Comparison of ENCODE assay signal across 15 cellular contexts in genomic region chr9:70561805-70562395, GRCh38.
DNase-seq lines count a peak whose midpoint lies in the region; ATAC-seq, FAIRE-seq and TF ChIP-seq lines count a peak whose summit lies in the region.
"Had no signal": no experiment of that assay in that cellular context is flagged by ENCODE, and none has a peak within 500 bp of the region (broad histone marks: within the 10 kb centered on the region; RNA-seq: fewer than 3 reads in every experiment).

No MANE protein-coding gene starts in this region.

- peaks cover 0 to 14% (median 0%) of the 10 kb centered on the region in 11 donors for H3K9me3 Mint-ChIP-seq in naive thymus-derived CD4-positive, alpha-beta T cell
- H3K9me3 Mint-ChIP-seq: memory B cell; T-helper 1 cell treated with Interleukin-12 subunit alpha and Interleukin-12 subunit beta and Interleukin-4 antibody, amounts not matched to agents 30 μg/mL and 1 μg/mL, for 36 hours had no signal

- peak; percentile 26 for ATAC-seq in Right ventricle myocardium superior (ENCODE audit: poor library complexity)
- ATAC-seq in right cardiac atrium: no peak
- ATAC-seq in naive thymus-derived CD4-positive, alpha-beta T cell: no peak
- ATAC-seq in upper lobe of left lung (ENCODE audit: low FRiP score in 2 of 2): no peak
- no peak for ATAC-seq in GM18519 (IDR thresholded peaks at IDR 0.05; ENCODE audit: low FRiP score, unreplicated experiment)

- H3K4me1 ChIP-seq in right cardiac atrium (ENCODE audit: control insufficient read depth, insufficient read depth, low read length) (no peaks in the 10 kb centered on the region), esophagus (ENCODE audit: control insufficient read depth in 2 of 2, insufficient read depth in 2 of 2, low read length in 1 of 2) (no peaks in the 10 kb centered on the region), upper lobe of left lung (peaks cover 4 to 14% (median 10%) of the 10 kb centered on the region in 4 donors)
- H3K4me1 ChIP-seq in naive thymus-derived CD4-positive, alpha-beta T cell (ENCODE audit: control insufficient read depth in 2 of 2, insufficient read depth in 2 of 2, low read length in 2 of 2): peaks cover 17 to 34% of the 10 kb centered on the region in 2 donors
- H3K4me1 ChIP-seq: HAP-1 had no signal

- no peak for TF ChIP-seq EP300 in upper lobe of left lung (IDR thresholded peaks at IDR 0.05)

- no peak for FAIRE-seq in HTR-8/SVneo (lab: Jason Lieb, UNC)
- FAIRE-seq: frontal cortex, urothelium cell line had no signal

- no peak overlapping the region for H3K27ac ChIP-seq in right cardiac atrium (ENCODE audit: low read length)
- H3K27ac ChIP-seq in esophagus (ENCODE audit: low read depth in 2 of 2, low read length in 1 of 2): peak overlapping the region; percentile 14 to 65
- no peak overlapping the region for H3K27ac ChIP-seq in naive thymus-derived CD4-positive, alpha-beta T cell (ENCODE audit: low read depth, low read length)
- H3K27ac ChIP-seq in upper lobe of left lung: peak overlapping the region in 3 of 4 donors; percentile 59 to 68 (median 66)

- POLR2A ChIA-PET in naive thymus-derived CD4-positive, alpha-beta T cell (lab: Charles Lee): interaction anchor here (0.6 to 4.4 kb wide), 6 partner anchors 10 to 221 kb away, joined by 3 to 45 read pairs (median 4); partner anchors contain the start of gene KLF9

- H3K4me3 ChIP-seq in right cardiac atrium (ENCODE audit: low read length) (no peak overlapping the region), esophagus (ENCODE audit: low read depth in 1 of 2, low read length in 2 of 2) (no peak overlapping the region), upper lobe of left lung (no peak overlapping the region)
- H3K4me3 ChIP-seq in naive thymus-derived CD4-positive, alpha-beta T cell (ENCODE audit: low read length): no peak overlapping the region
- H3K4me3 ChIP-seq: HAP-1 had no signal

- intact Hi-C loops in Right ventricle myocardium superior (cut with DNase I) (no loop called here), right cardiac atrium (cut with DNase I) (no loop called here)
- intact Hi-C loops in naive thymus-derived CD4-positive, alpha-beta T cell (cut with micrococcal nuclease): loop anchor here (2.0 to 10.0 kb wide), 9 partner anchors 31 to 1803 kb away; partner anchors contain the start of genes SMC5 (in 2 of the 2), ZFAND5 (in 2 of the 2) and CEMIP2 (in 1 of the 2)

- H3K27me3 ChIP-seq in right cardiac atrium (ENCODE audit: control insufficient read depth, insufficient read depth): no peaks in the 10 kb centered on the region
- H3K27me3 ChIP-seq in esophagus (ENCODE audit: control insufficient read depth in 1 of 2, insufficient read depth in 2 of 2, low read length in 2 of 2): no peaks in the 10 kb centered on the region
- no peaks in the 10 kb centered on the region for H3K27me3 ChIP-seq in naive thymus-derived CD4-positive, alpha-beta T cell (ENCODE audit: control insufficient read depth in 2 of 2, insufficient read depth in 2 of 2, low read length in 2 of 2)
- no peaks in the 10 kb centered on the region for H3K27me3 ChIP-seq in upper lobe of left lung

- no peak for TF ChIP-seq CTCF in upper lobe of left lung (IDR thresholded peaks at IDR 0.05)

- peak overlapping the region in 7 of 9 donors; percentile 85 to 98 (median 95) for H3K27ac Mint-ChIP-seq in naive thymus-derived CD4-positive, alpha-beta T cell
- H3K27ac Mint-ChIP-seq: memory B cell had no signal

- 59% methylated on average over 3 of the region's 3 CpGs for WGBS in right cardiac atrium
- WGBS in esophagus, 2 donors: 75 to 84% methylated on average over 3 of the region's 3 CpGs
- WGBS in upper lobe of left lung, 2 donors: 58 to 66% methylated on average over 3 of the region's 3 CpGs

- peaks cover 0 to 33% (median 0%) of the 10 kb centered on the region in 5 donors for H3K36me3 Mint-ChIP-seq in naive thymus-derived CD4-positive, alpha-beta T cell
- H3K36me3 Mint-ChIP-seq: memory B cell had no signal

- H3K4me1 Mint-ChIP-seq in naive thymus-derived CD4-positive, alpha-beta T cell: peaks cover 33 to 68% (median 53%) of the 10 kb centered on the region in 7 donors

- H3K9me3 ChIP-seq in right cardiac atrium (ENCODE audit: control insufficient read depth, low read length) (no peaks in the 10 kb centered on the region), esophagus (ENCODE audit: control insufficient read depth in 2 of 2, insufficient read depth in 1 of 2, low read depth in 1 of 2, low read length in 1 of 2) (no peaks in the 10 kb centered on the region), upper lobe of left lung (no peaks in the 10 kb centered on the region)
- H3K9me3 ChIP-seq in naive thymus-derived CD4-positive, alpha-beta T cell (ENCODE audit: control insufficient read depth in 2 of 3, low read length in 3 of 3): no peaks in the 10 kb centered on the region
- H3K9me3 ChIP-seq: HAP-1 had no signal

- H3K36me3 ChIP-seq in esophagus (ENCODE audit: control insufficient read depth in 2 of 2, insufficient read depth in 2 of 2, low read length in 1 of 2): no peaks in the 10 kb centered on the region
- no peaks in the 10 kb centered on the region for H3K36me3 ChIP-seq in naive thymus-derived CD4-positive, alpha-beta T cell (ENCODE audit: control insufficient read depth in 2 of 3, insufficient read depth in 3 of 3, low read length in 3 of 3)
- no peaks in the 10 kb centered on the region for H3K36me3 ChIP-seq in upper lobe of left lung
- H3K36me3 ChIP-seq: HAP-1 had no signal

- CTCF ChIA-PET in naive thymus-derived CD4-positive, alpha-beta T cell (lab: Charles Lee): interaction anchor here (0.6 to 0.7 kb wide), 2 partner anchors 188 to 804 kb away, joined by 3 to 4 read pairs; no protein-coding TSS in a partner anchor

- no peak for TF ChIP-seq POLR2A in upper lobe of left lung (IDR thresholded peaks at IDR 0.05)

- H3K27me3 Mint-ChIP-seq in naive thymus-derived CD4-positive, alpha-beta T cell: no peaks in the 10 kb centered on the region
- H3K27me3 Mint-ChIP-seq: memory B cell had no signal

- H3K4me3 Mint-ChIP-seq in naive thymus-derived CD4-positive, alpha-beta T cell: peak overlapping the region in 1 of 10 donors; percentile 63
- H3K4me3 Mint-ChIP-seq: memory B cell; T-helper 1 cell treated with Interleukin-12 subunit alpha and Interleukin-12 subunit beta and Interleukin-4 antibody, amounts not matched to agents 30 μg/mL and 1 μg/mL, for 36 hours had no signal

- DNase-seq in Right ventricle myocardium superior (no peak), right cardiac atrium (no peak), upper lobe of left lung (no peak), NCI-H2029 (lab: John Stamatoyannopoulos, UW) (no peak), HTR-8/SVneo (ENCODE audit: insufficient read length, low spot score) (no peak)
- no peak for DNase-seq in naive thymus-derived CD4-positive, alpha-beta T cell
- DNase-seq: activated CD4-positive, CD25-positive, alpha-beta regulatory T cell; NCI-H1092 treated with DMSO at 0.1 percent for 48 hours had no signal

Comparison
In these comparisons a context has a peak if more than half of its experiments do, and no peak if none do; other contexts are left out.
1. H3K27ac ChIP-seq: peak in esophagus (2 of 2) and upper lobe of left lung (3 of 4); none in right cardiac atrium (single experiment) and naive thymus-derived CD4-positive, alpha-beta T cell (single experiment).
2. intact Hi-C loops: an anchor here in naive thymus-derived CD4-positive, alpha-beta T cell (2.0 to 10.0 kb wide); none called in Right ventricle myocardium superior and right cardiac atrium.